ENCODE assay signal across 8 cellular contexts in genomic region chr9:89497181-89497963, GRCh38. TPM values are rescaled to one million over a fixed set of nuclear protein-coding genes. Genes with fewer than 3 reads are reported as not detected.
DNase-seq lines count a peak whose midpoint lies in the region; ATAC-seq and TF ChIP-seq lines count a peak whose summit lies in the region.

No MANE protein-coding gene starts in this region.

- no peak overlapping the region for H3K4me2 ChIP-seq in GM23248 (ENCODE audit: unreplicated experiment)

- POLR2A ChIA-PET in naive thymus-derived CD4-positive, alpha-beta T cell (lab: Charles Lee): interaction anchor here (0.6 to 3.0 kb wide), 11 partner anchors 14 to 68 kb away, joined by 3 to 21 read pairs (median 4); no protein-coding TSS in a partner anchor

- peak overlapping the region; percentile 57 for H3K4me3 Mint-ChIP-seq in endodermal cell
- peak overlapping the region; percentile 85 to 100 (median 98) for H3K4me3 Mint-ChIP-seq in naive thymus-derived CD4-positive, alpha-beta T cell

- H3K27me3 ChIP-seq in GM23248 (replicated peaks; ENCODE audit: insufficient read depth) (peaks cover 12% of the 10 kb centered on the region), endodermal cell (ENCODE audit: control insufficient read depth, insufficient read depth, low read length, poor library complexity, severe bottlenecking) (no peaks in the 10 kb centered on the region)
- no peaks in the 10 kb centered on the region for H3K27me3 ChIP-seq in naive thymus-derived CD4-positive, alpha-beta T cell (ENCODE audit: control insufficient read depth in 2 of 2, insufficient read depth in 2 of 2, low read length in 2 of 2)

- peak overlapping the region; percentile 69 for H3K9ac ChIP-seq in ES-I3 (ENCODE audit: low read depth, low read length)
- H3K9ac ChIP-seq in GM23248: no peak overlapping the region
- peak overlapping the region; percentile 73 for H3K9ac ChIP-seq in SK-N-MC (ENCODE audit: insufficient read length)
- peak overlapping the region; percentile 15 for H3K9ac ChIP-seq in endodermal cell (ENCODE audit: extremely low read depth, low read length, poor library complexity, severe bottlenecking)

- no peak for TF ChIP-seq CTCF in endodermal cell (conservative IDR thresholded peaks at IDR 0.05)

- H3K9me3 ChIP-seq in ES-I3 (ENCODE audit: control insufficient read depth, insufficient read depth, low read length) (no peaks in the 10 kb centered on the region), GM23248 (ENCODE audit: low read depth) (no peaks in the 10 kb centered on the region), SK-N-MC (ENCODE audit: low read depth, low read length) (no peaks in the 10 kb centered on the region), endodermal cell (ENCODE audit: control insufficient read depth, low read length) (no peaks in the 10 kb centered on the region)
- H3K9me3 ChIP-seq in naive thymus-derived CD4-positive, alpha-beta T cell (ENCODE audit: control insufficient read depth in 2 of 3, low read length in 3 of 3): no peaks in the 10 kb centered on the region

- CTCF ChIA-PET in naive thymus-derived CD4-positive, alpha-beta T cell (lab: Charles Lee): interaction anchor here (1.1 kb wide), 1 partner anchor 18 kb away, joined by 3 read pairs; no protein-coding TSS in a partner anchor

- intact Hi-C loops in naive thymus-derived CD4-positive, alpha-beta T cell (cut with micrococcal nuclease): loop anchor here (1.0 to 5.0 kb wide), 5 partner anchors 19 to 180 kb away; partner anchors contain the start of gene SECISBP2 (in 2 of the 2)

- H3K4me1 ChIP-seq in ES-I3 (ENCODE audit: insufficient read depth, low read length) (peaks cover 13% of the 10 kb centered on the region; the same call in 1 of the 2 replicates), GM23248 (ENCODE audit: insufficient read depth) (no peaks in the 10 kb centered on the region), endodermal cell (ENCODE audit: control insufficient read depth, insufficient read depth, low read length) (peaks cover 4% of the 10 kb centered on the region)
- peaks cover 72 to 75% of the 10 kb centered on the region in 2 donors for H3K4me1 ChIP-seq in naive thymus-derived CD4-positive, alpha-beta T cell (ENCODE audit: control insufficient read depth in 2 of 2, insufficient read depth in 2 of 2, low read length in 2 of 2)

- peaks cover 2% of the 10 kb centered on the region for H3K27me3 Mint-ChIP-seq in endodermal cell (ENCODE audit: insufficient read depth)
- no peaks in the 10 kb centered on the region for H3K27me3 Mint-ChIP-seq in naive thymus-derived CD4-positive, alpha-beta T cell

- DNase-seq in GM23248: no peak
- no peak for DNase-seq in SK-N-MC (ENCODE audit: low read depth, low spot score)
- peak; percentile 74 for DNase-seq in endodermal cell
- peak in 6 of 9 donors; percentile 41 to 55 (median 44) for DNase-seq in naive thymus-derived CD4-positive, alpha-beta T cell
- no peak for DNase-seq in stimulated activated CD8-positive, alpha-beta memory T cell treated with anti-CD3 and anti-CD28 coated beads, Interleukin-4, amount 100 ng/mL, for 48 hours
- no peak for DNase-seq in DMS79 treated with DMSO at 0.1 percent for 48 hours (lab: John Stamatoyannopoulos, UW)
- DNase-seq in NOMO-1 treated with dmso at 0.1 percent for 144 hours (lab: John Stamatoyannopoulos, UW; ENCODE audit: unreplicated experiment): no peak

- H3K4me3 ChIP-seq in GM23248 (peak overlapping the region; percentile 26; the same call in 1 of the 2 replicates), SK-N-MC (peak overlapping the region; percentile 76), endodermal cell (ENCODE audit: low read length) (peak overlapping the region; percentile 82)
- H3K4me3 ChIP-seq in naive thymus-derived CD4-positive, alpha-beta T cell (ENCODE audit: low read length): peak overlapping the region; percentile 67

- H3K79me2 ChIP-seq in GM23248 (ENCODE audit: insufficient read depth): no peaks in the 10 kb centered on the region

- no peaks in the 10 kb centered on the region for H3K9me2 ChIP-seq in GM23248 (ENCODE audit: insufficient read depth)

- no peaks in the 10 kb centered on the region for H3K9me3 Mint-ChIP-seq in endodermal cell
- H3K9me3 Mint-ChIP-seq in naive thymus-derived CD4-positive, alpha-beta T cell: peaks cover 0 to under 1% (median 0%) of the 10 kb centered on the region in 11 donors

- ATAC-seq in naive thymus-derived CD4-positive, alpha-beta T cell: peak; percentile 45

- H3K27ac Mint-ChIP-seq in endodermal cell: no peak overlapping the region
- H3K27ac Mint-ChIP-seq in naive thymus-derived CD4-positive, alpha-beta T cell: peak overlapping the region; percentile 86 to 99 (median 93)

- H3K27ac ChIP-seq in GM23248 (no peak overlapping the region), SK-N-MC (no peak overlapping the region), endodermal cell (ENCODE audit: low read depth, low read length) (no peak overlapping the region)
- peak overlapping the region; percentile 69 for H3K27ac ChIP-seq in naive thymus-derived CD4-positive, alpha-beta T cell (ENCODE audit: low read depth, low read length)

- WGBS in GM23248 (ENCODE audit: low coverage in 1 of 2, low lambda C conversion rate in 2 of 2, missing lambda C conversion rate in 2 of 2), 2 experiments: 1 to 4% methylated on average over 17 to 50 of the region's 68 CpGs
- 1 to 5% methylated on average over 4 to 68 of the region's 68 CpGs for WGBS in endodermal cell (ENCODE audit: insufficient coverage in 1 of 2, insufficient read length in 1 of 2), 2 experiments

- no peaks in the 10 kb centered on the region for H3K36me3 ChIP-seq in ES-I3 (ENCODE audit: insufficient read depth, low read length)
- no peaks in the 10 kb centered on the region for H3K36me3 ChIP-seq in GM23248 (ENCODE audit: low read depth)
- H3K36me3 ChIP-seq in SK-N-MC (ENCODE audit: insufficient read depth, low read length): no peaks in the 10 kb centered on the region
- H3K36me3 ChIP-seq in endodermal cell (ENCODE audit: control insufficient read depth, insufficient read depth, low read length): no peaks in the 10 kb centered on the region
- peaks cover 0 to 6% (median 0%) of the 10 kb centered on the region in 3 experiments for H3K36me3 ChIP-seq in naive thymus-derived CD4-positive, alpha-beta T cell (ENCODE audit: control insufficient read depth in 2 of 3, insufficient read depth in 3 of 3, low read length in 3 of 3)

- H2AFZ ChIP-seq in GM23248: no peak overlapping the region

- peaks cover 9% of the 10 kb centered on the region for H3K4me1 Mint-ChIP-seq in endodermal cell
- H3K4me1 Mint-ChIP-seq in naive thymus-derived CD4-positive, alpha-beta T cell: peaks cover 72 to 90% (median 77%) of the 10 kb centered on the region in 7 donors

- H3K36me3 Mint-ChIP-seq in endodermal cell (ENCODE audit: low read depth): no peaks in the 10 kb centered on the region
- H3K36me3 Mint-ChIP-seq in naive thymus-derived CD4-positive, alpha-beta T cell: peaks cover 0 to 32% (median 9%) of the 10 kb centered on the region in 5 donors

- no peaks in the 10 kb centered on the region for H4K20me1 ChIP-seq in GM23248 (ENCODE audit: insufficient read depth)

- in situ Hi-C loops in GM23248 (cut with MboI): no loop called here

- no peaks in the 10 kb centered on the region for H3F3A ChIP-seq in GM23248 (ENCODE audit: insufficient read depth)

RNA-seq across cellular contexts. Expression of gene SEMA4D, which starts 0.5 kb away (rescaled TPM):
- total RNA-seq in GM23248 (2014; rRNA removed; shearing (Covaris generic)): 0.11 and 1.3 TPM in 2 replicates
- polyA plus RNA-seq in GM23248 (2016; fragmentation: Nextera tagmentation; extraction: Ambion mirVana): 0.11 and 0.25 TPM in 2 replicates
- 10 to 100 TPM; 42.8 to 51.0 TPM for total RNA-seq in endodermal cell
- polyA plus RNA-seq in endodermal cell (2013, experiment 1 of 2): 19.7 TPM
- polyA plus RNA-seq in endodermal cell (2013, experiment 2 of 2): 18.5 TPM
- total RNA-seq in naive thymus-derived CD4-positive, alpha-beta T cell: 100 to 1,000 TPM; 389 to 465 (median 460) TPM
- 100 to 1,000 TPM; 114 to 268 TPM for polyA plus RNA-seq in naive thymus-derived CD4-positive, alpha-beta T cell

Comparison
In these comparisons a context has a peak if more than half of its experiments do, and no peak if none do; other contexts are left out.
1. DNase-seq: peak in endodermal cell (single experiment) and naive thymus-derived CD4-positive, alpha-beta T cell (6 of 9); none in GM23248 (single experiment), SK-N-MC (single experiment), stimulated activated CD8-positive, alpha-beta memory T cell treated with anti-CD3 and anti-CD28 coated beads, Interleukin-4, amount 100 ng/mL, for 48 hours (single experiment), DMS79 treated with DMSO at 0.1 percent for 48 hours (single experiment) and NOMO-1 treated with dmso at 0.1 percent for 144 hours (single experiment).
2. H3K4me3 ChIP-seq: peak in every context shown above with its lines; median percentile 82 in endodermal cell; 76 in SK-N-MC; 67 in naive thymus-derived CD4-positive, alpha-beta T cell; 26 in GM23248.
3. RNA of gene SEMA4D, which starts 0.5 kb away (total RNA-seq): 389 to 465 TPM in naive thymus-derived CD4-positive, alpha-beta T cell and 42.8 to 51.0 TPM in endodermal cell; 0.11 to 1.3 TPM in GM23248; every median in the first group is over 10 times any median in the second.